In the genomic region with DNA sequence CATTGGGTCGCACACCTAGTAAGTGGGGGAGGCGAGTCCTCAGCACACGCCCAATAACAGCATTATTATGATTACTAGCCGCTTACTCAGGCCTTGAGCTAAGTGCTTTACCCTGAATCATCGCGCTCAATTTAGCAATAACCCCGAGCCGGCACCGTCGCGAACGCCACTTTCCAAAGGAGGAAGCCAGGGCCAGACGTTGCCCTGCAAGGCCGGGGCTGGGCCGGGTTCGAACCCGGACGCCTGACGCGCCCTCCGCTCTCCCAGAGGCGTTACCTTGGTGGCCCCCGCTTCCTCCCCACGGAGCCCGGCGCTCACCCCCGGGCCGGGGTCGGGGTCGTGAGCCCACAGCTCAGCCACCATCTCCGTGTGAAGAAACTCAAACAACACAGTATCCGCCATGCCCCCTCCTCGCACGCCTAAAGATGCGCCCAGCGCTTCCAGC, we compare ENCODE assay signal across 1 cellular context.
A peak's percentile ranks its signal among the peaks of the same experiment; 100 is the strongest.
TF ChIP-seq lines count a peak whose summit lies in the region.

A gene with protein sequence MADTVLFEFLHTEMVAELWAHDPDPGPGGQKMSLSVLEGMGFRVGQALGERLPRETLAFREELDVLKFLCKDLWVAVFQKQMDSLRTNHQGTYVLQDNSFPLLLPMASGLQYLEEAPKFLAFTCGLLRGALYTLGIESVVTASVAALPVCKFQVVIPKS (minus strand): TSS at position 421 of the 445 bp plus-strand sequence. CDS start 19 bp downstream, at position 402.

TF ChIP-seq in HepG2, 621 proteins besides CTCF, POLR2A, EP300 and RAD21 (continued from another document and continues in another):
- TF ChIP-seq, protein P1, sequence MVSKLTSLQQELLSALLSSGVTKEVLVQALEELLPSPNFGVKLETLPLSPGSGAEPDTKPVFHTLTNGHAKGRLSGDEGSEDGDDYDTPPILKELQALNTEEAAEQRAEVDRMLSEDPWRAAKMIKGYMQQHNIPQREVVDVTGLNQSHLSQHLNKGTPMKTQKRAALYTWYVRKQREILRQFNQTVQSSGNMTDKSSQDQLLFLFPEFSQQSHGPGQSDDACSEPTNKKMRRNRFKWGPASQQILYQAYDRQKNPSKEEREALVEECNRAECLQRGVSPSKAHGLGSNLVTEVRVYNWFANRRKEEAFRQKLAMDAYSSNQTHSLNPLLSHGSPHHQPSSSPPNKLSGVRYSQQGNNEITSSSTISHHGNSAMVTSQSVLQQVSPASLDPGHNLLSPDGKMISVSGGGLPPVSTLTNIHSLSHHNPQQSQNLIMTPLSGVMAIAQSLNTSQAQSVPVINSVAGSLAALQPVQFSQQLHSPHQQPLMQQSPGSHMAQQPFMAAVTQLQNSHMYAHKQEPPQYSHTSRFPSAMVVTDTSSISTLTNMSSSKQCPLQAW (CRISPR knock-in tag; IDR thresholded peaks at IDR 0.05), result 0 out of 2 replicates have a peak, but pooled peaks have one; percentile 6
- TF ChIP-seq ZNF317 (CRISPR knock-in tag; IDR thresholded peaks at IDR 0.05) (peak; percentile 46; the same call in 1 of the 2 replicates), ZNF772 (CRISPR knock-in tag; IDR thresholded peaks at IDR 0.05) (peak; percentile 48; the same call in 1 of the 2 replicates), ATF7 (IDR thresholded peaks at IDR 0.05) (no peak), ATF7 (CRISPR knock-in tag; IDR thresholded peaks at IDR 0.05) (no peak), PRPF4 (IDR thresholded peaks at IDR 0.05; ENCODE audit: low read depth, low read length, poor library complexity, severe bottlenecking) (no peak), ZSCAN29 (CRISPR knock-in tag; conservative IDR thresholded peaks at IDR 0.05) (no peak), XRCC5 (optimal IDR thresholded peaks at IDR 0.05; ENCODE audit: low read length) (no peak), HOXD1 (CRISPR knock-in tag; IDR thresholded peaks at IDR 0.05) (no peak), ZNF264 (CRISPR knock-in tag; IDR thresholded peaks at IDR 0.05) (no peak), EHMT2 (IDR thresholded peaks at IDR 0.05; ENCODE audit: borderline replicate concordance, low read depth, low read length) (no peak), ZNF34 (CRISPR knock-in tag; IDR thresholded peaks at IDR 0.05; ENCODE audit: borderline replicate concordance) (no peak), DNMT3B (CRISPR knock-in tag; conservative IDR thresholded peaks at IDR 0.05) (no peak), DMAP1 (CRISPR knock-in tag; IDR thresholded peaks at IDR 0.05) (0 out of 2 replicates have a peak, but pooled peaks have one; percentile 61), ZNF709 (CRISPR knock-in tag; IDR thresholded peaks at IDR 0.05) (no peak), ZNF296 (CRISPR knock-in tag; conservative IDR thresholded peaks at IDR 0.05) (no peak), ATF7-NPFF (CRISPR knock-in tag; IDR thresholded peaks at IDR 0.05; ENCODE audit: low read depth) (no peak), SNRNP70 (IDR thresholded peaks at IDR 0.05; ENCODE audit: low read depth, low read length) (no peak), JUND (CRISPR knock-in tag; IDR thresholded peaks at IDR 0.05) (no peak), MIXL1 (CRISPR knock-in tag; IDR thresholded peaks at IDR 0.05) (no peak), HES4 (CRISPR knock-in tag; IDR thresholded peaks at IDR 0.05; ENCODE audit: borderline replicate concordance) (no peak), NFE2 (CRISPR knock-in tag; IDR thresholded peaks at IDR 0.05) (no peak), ZNF331 (CRISPR knock-in tag; IDR thresholded peaks at IDR 0.05) (no peak), ERF (CRISPR knock-in tag; IDR thresholded peaks at IDR 0.05) (0 out of 2 replicates have a peak, but pooled peaks have one; percentile 8), ZNF660 (CRISPR knock-in tag; IDR thresholded peaks at IDR 0.05; ENCODE audit: borderline replicate concordance, low read depth) (no peak), ZNF678 (CRISPR knock-in tag; IDR thresholded peaks at IDR 0.05) (no peak), KDM4B (CRISPR knock-in tag; IDR thresholded peaks at IDR 0.05) (no peak), ZFP62 (CRISPR knock-in tag; IDR thresholded peaks at IDR 0.05) (no peak), MLLT10 (CRISPR knock-in tag; IDR thresholded peaks at IDR 0.05) (no peak), SOX5 (CRISPR knock-in tag; IDR thresholded peaks at IDR 0.05; ENCODE audit: borderline replicate concordance) (no peak), ZNF83 (CRISPR knock-in tag; IDR thresholded peaks at IDR 0.05; ENCODE audit: borderline replicate concordance) (no peak), ZNF776 (CRISPR knock-in tag; IDR thresholded peaks at IDR 0.05) (peak; percentile 53; the same call in 1 of the 2 replicates)
- TF ChIP-seq, protein P2, sequence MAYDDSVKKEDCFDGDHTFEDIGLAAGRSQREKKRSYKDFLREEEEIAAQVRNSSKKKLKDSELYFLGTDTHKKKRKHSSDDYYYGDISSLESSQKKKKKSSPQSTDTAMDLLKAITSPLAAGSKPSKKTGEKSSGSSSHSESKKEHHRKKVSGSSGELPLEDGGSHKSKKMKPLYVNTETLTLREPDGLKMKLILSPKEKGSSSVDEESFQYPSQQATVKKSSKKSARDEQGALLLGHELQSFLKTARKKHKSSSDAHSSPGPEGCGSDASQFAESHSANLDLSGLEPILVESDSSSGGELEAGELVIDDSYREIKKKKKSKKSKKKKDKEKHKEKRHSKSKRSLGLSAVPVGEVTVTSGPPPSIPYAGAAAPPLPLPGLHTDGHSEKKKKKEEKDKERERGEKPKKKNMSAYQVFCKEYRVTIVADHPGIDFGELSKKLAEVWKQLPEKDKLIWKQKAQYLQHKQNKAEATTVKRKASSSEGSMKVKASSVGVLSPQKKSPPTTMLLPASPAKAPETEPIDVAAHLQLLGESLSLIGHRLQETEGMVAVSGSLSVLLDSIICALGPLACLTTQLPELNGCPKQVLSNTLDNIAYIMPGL (CRISPR knock-in tag; IDR thresholded peaks at IDR 0.05; ENCODE audit: borderline replicate concordance in 1 of 2, low read depth in 1 of 2), result peak in 1 of 2 experiments; percentile 54; a peak in 1 of 4 replicates
- TF ChIP-seq, protein P3, sequence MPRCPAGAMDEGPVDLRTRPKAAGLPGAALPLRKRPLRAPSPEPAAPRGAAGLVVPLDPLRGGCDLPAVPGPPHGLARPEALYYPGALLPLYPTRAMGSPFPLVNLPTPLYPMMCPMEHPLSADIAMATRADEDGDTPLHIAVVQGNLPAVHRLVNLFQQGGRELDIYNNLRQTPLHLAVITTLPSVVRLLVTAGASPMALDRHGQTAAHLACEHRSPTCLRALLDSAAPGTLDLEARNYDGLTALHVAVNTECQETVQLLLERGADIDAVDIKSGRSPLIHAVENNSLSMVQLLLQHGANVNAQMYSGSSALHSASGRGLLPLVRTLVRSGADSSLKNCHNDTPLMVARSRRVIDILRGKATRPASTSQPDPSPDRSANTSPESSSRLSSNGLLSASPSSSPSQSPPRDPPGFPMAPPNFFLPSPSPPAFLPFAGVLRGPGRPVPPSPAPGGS (CRISPR knock-in tag; IDR thresholded peaks at IDR 0.05), result no peak; the same call in 1 of the 2 replicates
- TF ChIP-seq, protein P4, sequence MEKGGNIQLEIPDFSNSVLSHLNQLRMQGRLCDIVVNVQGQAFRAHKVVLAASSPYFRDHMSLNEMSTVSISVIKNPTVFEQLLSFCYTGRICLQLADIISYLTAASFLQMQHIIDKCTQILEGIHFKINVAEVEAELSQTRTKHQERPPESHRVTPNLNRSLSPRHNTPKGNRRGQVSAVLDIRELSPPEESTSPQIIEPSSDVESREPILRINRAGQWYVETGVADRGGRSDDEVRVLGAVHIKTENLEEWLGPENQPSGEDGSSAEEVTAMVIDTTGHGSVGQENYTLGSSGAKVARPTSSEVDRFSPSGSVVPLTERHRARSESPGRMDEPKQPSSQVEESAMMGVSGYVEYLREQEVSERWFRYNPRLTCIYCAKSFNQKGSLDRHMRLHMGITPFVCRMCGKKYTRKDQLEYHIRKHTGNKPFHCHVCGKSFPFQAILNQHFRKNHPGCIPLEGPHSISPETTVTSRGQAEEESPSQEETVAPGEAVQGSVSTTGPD (CRISPR knock-in tag; IDR thresholded peaks at IDR 0.05), result no peak
- TF ChIP-seq, protein P5, sequence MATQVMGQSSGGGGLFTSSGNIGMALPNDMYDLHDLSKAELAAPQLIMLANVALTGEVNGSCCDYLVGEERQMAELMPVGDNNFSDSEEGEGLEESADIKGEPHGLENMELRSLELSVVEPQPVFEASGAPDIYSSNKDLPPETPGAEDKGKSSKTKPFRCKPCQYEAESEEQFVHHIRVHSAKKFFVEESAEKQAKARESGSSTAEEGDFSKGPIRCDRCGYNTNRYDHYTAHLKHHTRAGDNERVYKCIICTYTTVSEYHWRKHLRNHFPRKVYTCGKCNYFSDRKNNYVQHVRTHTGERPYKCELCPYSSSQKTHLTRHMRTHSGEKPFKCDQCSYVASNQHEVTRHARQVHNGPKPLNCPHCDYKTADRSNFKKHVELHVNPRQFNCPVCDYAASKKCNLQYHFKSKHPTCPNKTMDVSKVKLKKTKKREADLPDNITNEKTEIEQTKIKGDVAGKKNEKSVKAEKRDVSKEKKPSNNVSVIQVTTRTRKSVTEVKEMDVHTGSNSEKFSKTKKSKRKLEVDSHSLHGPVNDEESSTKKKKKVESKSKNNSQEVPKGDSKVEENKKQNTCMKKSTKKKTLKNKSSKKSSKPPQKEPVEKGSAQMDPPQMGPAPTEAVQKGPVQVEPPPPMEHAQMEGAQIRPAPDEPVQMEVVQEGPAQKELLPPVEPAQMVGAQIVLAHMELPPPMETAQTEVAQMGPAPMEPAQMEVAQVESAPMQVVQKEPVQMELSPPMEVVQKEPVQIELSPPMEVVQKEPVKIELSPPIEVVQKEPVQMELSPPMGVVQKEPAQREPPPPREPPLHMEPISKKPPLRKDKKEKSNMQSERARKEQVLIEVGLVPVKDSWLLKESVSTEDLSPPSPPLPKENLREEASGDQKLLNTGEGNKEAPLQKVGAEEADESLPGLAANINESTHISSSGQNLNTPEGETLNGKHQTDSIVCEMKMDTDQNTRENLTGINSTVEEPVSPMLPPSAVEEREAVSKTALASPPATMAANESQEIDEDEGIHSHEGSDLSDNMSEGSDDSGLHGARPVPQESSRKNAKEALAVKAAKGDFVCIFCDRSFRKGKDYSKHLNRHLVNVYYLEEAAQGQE (IDR thresholded peaks at IDR 0.05; ENCODE audit: borderline replicate concordance in 1 of 2, low read depth in 1 of 2, low read length in 2 of 2), result no peak; a peak in 2 of 4 replicates
- TF ChIP-seq, protein P6, sequence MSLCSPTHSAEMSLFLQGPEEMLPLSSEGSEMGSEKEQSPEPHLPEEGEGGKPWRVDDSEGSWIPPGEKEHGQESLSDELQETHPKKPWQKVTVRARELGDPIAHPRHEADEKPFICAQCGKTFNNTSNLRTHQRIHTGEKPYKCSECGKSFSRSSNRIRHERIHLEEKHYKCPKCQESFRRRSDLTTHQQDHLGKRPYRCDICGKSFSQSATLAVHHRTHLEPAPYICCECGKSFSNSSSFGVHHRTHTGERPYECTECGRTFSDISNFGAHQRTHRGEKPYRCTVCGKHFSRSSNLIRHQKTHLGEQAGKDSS (CRISPR knock-in tag; IDR thresholded peaks at IDR 0.05; ENCODE audit: borderline replicate concordance, low read depth), result no peak
- TF ChIP-seq, protein P7, sequence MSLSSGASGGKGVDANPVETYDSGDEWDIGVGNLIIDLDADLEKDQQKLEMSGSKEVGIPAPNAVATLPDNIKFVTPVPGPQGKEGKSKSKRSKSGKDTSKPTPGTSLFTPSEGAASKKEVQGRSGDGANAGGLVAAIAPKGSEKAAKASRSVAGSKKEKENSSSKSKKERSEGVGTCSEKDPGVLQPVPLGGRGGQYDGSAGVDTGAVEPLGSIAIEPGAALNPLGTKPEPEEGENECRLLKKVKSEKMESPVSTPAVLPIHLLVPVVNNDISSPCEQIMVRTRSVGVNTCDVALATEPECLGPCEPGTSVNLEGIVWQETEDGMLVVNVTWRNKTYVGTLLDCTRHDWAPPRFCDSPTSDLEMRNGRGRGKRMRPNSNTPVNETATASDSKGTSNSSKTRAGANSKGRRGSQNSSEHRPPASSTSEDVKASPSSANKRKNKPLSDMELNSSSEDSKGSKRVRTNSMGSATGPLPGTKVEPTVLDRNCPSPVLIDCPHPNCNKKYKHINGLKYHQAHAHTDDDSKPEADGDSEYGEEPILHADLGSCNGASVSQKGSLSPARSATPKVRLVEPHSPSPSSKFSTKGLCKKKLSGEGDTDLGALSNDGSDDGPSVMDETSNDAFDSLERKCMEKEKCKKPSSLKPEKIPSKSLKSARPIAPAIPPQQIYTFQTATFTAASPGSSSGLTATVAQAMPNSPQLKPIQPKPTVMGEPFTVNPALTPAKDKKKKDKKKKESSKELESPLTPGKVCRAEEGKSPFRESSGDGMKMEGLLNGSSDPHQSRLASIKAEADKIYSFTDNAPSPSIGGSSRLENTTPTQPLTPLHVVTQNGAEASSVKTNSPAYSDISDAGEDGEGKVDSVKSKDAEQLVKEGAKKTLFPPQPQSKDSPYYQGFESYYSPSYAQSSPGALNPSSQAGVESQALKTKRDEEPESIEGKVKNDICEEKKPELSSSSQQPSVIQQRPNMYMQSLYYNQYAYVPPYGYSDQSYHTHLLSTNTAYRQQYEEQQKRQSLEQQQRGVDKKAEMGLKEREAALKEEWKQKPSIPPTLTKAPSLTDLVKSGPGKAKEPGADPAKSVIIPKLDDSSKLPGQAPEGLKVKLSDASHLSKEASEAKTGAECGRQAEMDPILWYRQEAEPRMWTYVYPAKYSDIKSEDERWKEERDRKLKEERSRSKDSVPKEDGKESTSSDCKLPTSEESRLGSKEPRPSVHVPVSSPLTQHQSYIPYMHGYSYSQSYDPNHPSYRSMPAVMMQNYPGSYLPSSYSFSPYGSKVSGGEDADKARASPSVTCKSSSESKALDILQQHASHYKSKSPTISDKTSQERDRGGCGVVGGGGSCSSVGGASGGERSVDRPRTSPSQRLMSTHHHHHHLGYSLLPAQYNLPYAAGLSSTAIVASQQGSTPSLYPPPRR (CRISPR knock-in tag; IDR thresholded peaks at IDR 0.05; ENCODE audit: borderline replicate concordance), result no peak
- TF ChIP-seq, protein P8, sequence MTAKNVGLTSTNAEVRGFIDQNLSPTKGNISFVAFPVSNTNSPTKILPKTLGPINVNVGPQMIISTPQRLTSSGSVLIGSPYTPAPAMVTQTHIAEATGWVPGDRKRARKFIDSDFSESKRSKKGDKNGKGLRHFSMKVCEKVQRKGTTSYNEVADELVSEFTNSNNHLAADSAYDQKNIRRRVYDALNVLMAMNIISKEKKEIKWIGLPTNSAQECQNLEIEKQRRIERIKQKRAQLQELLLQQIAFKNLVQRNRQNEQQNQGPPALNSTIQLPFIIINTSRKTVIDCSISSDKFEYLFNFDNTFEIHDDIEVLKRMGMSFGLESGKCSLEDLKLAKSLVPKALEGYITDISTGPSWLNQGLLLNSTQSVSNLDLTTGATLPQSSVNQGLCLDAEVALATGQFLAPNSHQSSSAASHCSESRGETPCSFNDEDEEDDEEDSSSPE (CRISPR knock-in tag; IDR thresholded peaks at IDR 0.05), result no peak
- TF ChIP-seq, protein P9, sequence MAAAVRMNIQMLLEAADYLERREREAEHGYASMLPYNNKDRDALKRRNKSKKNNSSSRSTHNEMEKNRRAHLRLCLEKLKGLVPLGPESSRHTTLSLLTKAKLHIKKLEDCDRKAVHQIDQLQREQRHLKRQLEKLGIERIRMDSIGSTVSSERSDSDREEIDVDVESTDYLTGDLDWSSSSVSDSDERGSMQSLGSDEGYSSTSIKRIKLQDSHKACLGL (CRISPR knock-in tag; IDR thresholded peaks at IDR 0.05), result peak; percentile 85; the same call in 1 of the 2 replicates
